Comparison of ENCODE assay signal across 16 cellular contexts in the genomic region with DNA sequence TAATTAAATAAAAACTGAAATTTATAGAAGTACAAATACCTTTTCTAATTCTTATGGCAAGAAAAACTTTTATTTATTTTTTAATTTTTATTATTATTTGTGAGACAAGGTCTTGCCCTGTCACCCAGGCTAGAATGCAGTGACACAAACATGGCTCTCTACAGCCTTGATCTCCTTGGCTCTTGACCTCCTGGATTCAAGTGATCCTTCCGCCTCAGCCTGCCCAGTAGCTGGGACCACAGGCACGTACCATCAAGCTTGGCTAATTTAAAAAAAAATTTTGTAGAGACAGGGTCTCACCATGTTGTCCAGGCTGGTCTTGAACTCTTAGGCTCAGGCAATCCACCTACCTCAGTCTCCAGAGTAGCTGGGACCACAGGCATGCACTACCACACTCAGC.
"Had no signal": no experiment of that assay in that cellular context is flagged by ENCODE, and none has a peak within 500 bp of the region (broad histone marks: within the 10 kb centered on the region; RNA-seq: fewer than 3 reads in every experiment).

No MANE protein-coding gene starts in this region.

- H3K27me3 Mint-ChIP-seq: naive thymus-derived CD4-positive, alpha-beta T cell; stimulated activated naive B cell treated with anti-CD40 and anti-IgM and Interleukin-4, amounts not matched to agents 10 μg/mL and 1 μg/mL and 100 μg/mL, for 72 hours had no signal

- H3K4me3 Mint-ChIP-seq: naive thymus-derived CD4-positive, alpha-beta T cell; nephron progenitor cell; stimulated activated naive B cell treated with anti-CD40 and anti-IgM and Interleukin-4, amounts not matched to agents 10 μg/mL and 1 μg/mL and 100 μg/mL, for 72 hours had no signal

- H3K27ac ChIP-seq: heart left ventricle, sigmoid colon, skin epidermis had no signal

- H3K9me3 Mint-ChIP-seq: naive thymus-derived CD4-positive, alpha-beta T cell; nephron progenitor cell; stimulated activated naive B cell treated with anti-CD40 and anti-IgM and Interleukin-4, amounts not matched to agents 10 μg/mL and 1 μg/mL and 100 μg/mL, for 72 hours had no signal

- H3K27me3 ChIP-seq: heart left ventricle, sigmoid colon had no signal

- ATAC-seq: heart left ventricle; left colon; left ventricle myocardium superior; naive thymus-derived CD4-positive, alpha-beta T cell; stimulated activated naive B cell treated with anti-CD40 and anti-IgM and Interleukin-4, amounts not matched to agents 10 μg/mL and 1 μg/mL and 100 μg/mL, for 72 hours had no signal

- H3K9me3 ChIP-seq: heart left ventricle, sigmoid colon had no signal

- DNase-seq: effector memory CD4-positive, alpha-beta T cell; foreskin melanocyte; heart left ventricle; hippocampal formation; left colon; left ventricle myocardium superior; naive thymus-derived CD4-positive, alpha-beta T cell; nephron progenitor cell; posterior cingulate gyrus; sigmoid colon; stimulated activated CD4-positive, alpha-beta T cell treated with anti-CD3 and anti-CD28 coated beads, Interleukin-2, amount 100 ng/mL, for 24 hours; stimulated activated CD4-positive, alpha-beta T cell treated with anti-CD3 and anti-CD28 coated beads, Interleukin-4, amount 100 ng/mL, for 4 hours; stimulated activated naive B cell treated with anti-CD40 and anti-IgM and Interleukin-4, amounts not matched to agents 10 μg/mL and 1 μg/mL and 100 μg/mL, for 72 hours; trophoblast cell had no signal

- H3K4me3 ChIP-seq: heart left ventricle, lung, sigmoid colon, skin epidermis had no signal

- H3K4me1 Mint-ChIP-seq: nephron progenitor cell had no signal

- H3K27ac Mint-ChIP-seq: stimulated activated naive B cell treated with anti-CD40 and anti-IgM and Interleukin-4, amounts not matched to agents 10 μg/mL and 1 μg/mL and 100 μg/mL, for 72 hours had no signal
